In the genomic region with DNA sequence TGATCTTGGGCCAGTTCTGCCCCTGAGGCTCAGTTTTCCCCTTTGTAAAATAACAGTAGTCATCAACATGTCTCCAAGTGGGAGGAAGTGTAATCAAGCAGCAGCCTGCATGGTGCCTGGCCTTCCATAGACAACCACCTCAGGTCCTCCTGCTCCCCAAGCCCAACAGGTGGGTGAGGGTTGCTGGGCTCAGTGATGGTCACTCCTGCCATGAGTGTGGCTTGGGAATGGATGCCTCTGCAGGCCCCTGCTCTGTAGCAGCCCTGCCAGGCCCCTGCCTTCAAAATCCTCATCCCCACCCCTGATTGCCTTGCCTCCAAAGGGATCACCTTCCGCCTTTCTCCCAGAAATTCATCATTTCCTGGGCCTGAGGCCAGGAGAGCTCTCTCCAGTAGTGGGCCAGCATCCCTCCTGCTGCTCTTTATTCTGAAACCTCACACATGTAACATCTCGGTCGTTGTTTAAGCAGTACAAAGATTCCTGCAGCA, we compare ENCODE assay signal across 27 cellular contexts. TPM values are rescaled to one million over a fixed set of nuclear protein-coding genes. Genes with fewer than 3 reads are reported as not detected.
DNase-seq lines count a peak whose midpoint lies in the region; ATAC-seq, FAIRE-seq and TF ChIP-seq lines count a peak whose summit lies in the region.
"Had no signal": no experiment of that assay in that cellular context is flagged by ENCODE, and none has a peak within 500 bp of the region (broad histone marks: within the 10 kb centered on the region; RNA-seq: fewer than 3 reads in every experiment).

No MANE protein-coding gene starts in this region.

- H3K4me2 ChIP-seq in keratinocyte (ENCODE audit: control insufficient read depth, extremely low read depth, insufficient read depth, low read depth, low read length) (peak overlapping the region; percentile 51), skeletal muscle satellite cell (ENCODE audit: low read length) (peak overlapping the region; percentile 25)

- peaks cover 14% of the 10 kb centered on the region for H3K4me1 Mint-ChIP-seq in HFFc6 (ENCODE audit: low read depth)
- H3K4me1 Mint-ChIP-seq in WTC11 = peaks cover 9% of the 10 kb centered on the region
- H3K4me1 Mint-ChIP-seq: activated CD4-positive, alpha-beta T cell treated with anti-CD3 and anti-CD28 coated beads, Interleukin-2, amount 10 ng/mL, durations not matched to agents 7 days and 5 days; naive thymus-derived CD8-positive, alpha-beta T cell had no signal

- dilution Hi-C loops in keratinocyte (cut with MboI; ENCODE audit: extremely low pct_ligation_motif_present, low sequenced_read_pairs) = no loop called here

- TF ChIP-seq CTCF in HFFc6 (IDR thresholded peaks at IDR 0.05) (no peak), keratinocyte (optimal IDR thresholded peaks at IDR 0.05 in 1 of 3, IDR thresholded peaks at IDR 0.05 in 1 of 3, conservative IDR thresholded peaks at IDR 0.05 in 1 of 3; ENCODE audit: extremely low read depth in 1 of 3, insufficient read depth in 2 of 3, low read length in 3 of 3) (no peak), WTC11 (IDR thresholded peaks at IDR 0.05) (no peak)

- H3K4me3 Mint-ChIP-seq in HFFc6 (peak overlapping the region; percentile 53; the same call in 1 of the 2 replicates), WTC11 (no peak overlapping the region)
- H3K4me3 Mint-ChIP-seq: activated CD4-positive, alpha-beta T cell treated with anti-CD3 and anti-CD28 coated beads, Interleukin-2, amount 10 ng/mL, durations not matched to agents 7 days and 5 days; activated naive CD4-positive, alpha-beta T cell treated with anti-CD3 and anti-CD28 coated beads for 36 hours; mesothelial cell of epicardium; naive thymus-derived CD8-positive, alpha-beta T cell; T-helper 2 cell treated with Interferon-gamma antibody and Interleukin-4, amounts not matched to agents 5 μg/mL and 100 μg/mL, for 36 hours; type B pancreatic cell had no signal

- H2AFZ ChIP-seq in keratinocyte (ENCODE audit: control insufficient read depth, low read length) = peak overlapping the region; percentile 27

- H3K9ac ChIP-seq in keratinocyte (ENCODE audit: control insufficient read depth, extremely low read depth, insufficient read depth, low read length) (peak overlapping the region; percentile 59), skeletal muscle satellite cell (ENCODE audit: low read depth, low read length) (no peak overlapping the region)

- H4K20me1 ChIP-seq in keratinocyte (ENCODE audit: control insufficient read depth, extremely low read depth, insufficient read depth, low read length) = no peaks in the 10 kb centered on the region

- H3K4me3 ChIP-seq in SJSA1 (no peak overlapping the region), keratinocyte (ENCODE audit: control insufficient read depth in 2 of 3, extremely low read depth in 1 of 3, insufficient read depth in 2 of 3, low read depth in 1 of 3, low read length in 3 of 3) (peak overlapping the region in 1 of 3 experiments; percentile 4), skeletal muscle satellite cell (ENCODE audit: low read length) (no peak overlapping the region)
- H3K4me3 ChIP-seq: pancreas, right atrium auricular region had no signal

- no peak for DNase-seq in HFFc6
- no peak for DNase-seq in SJSA1 (ENCODE audit: low read depth in 1 of 2, low spot score in 2 of 2)
- no peak for DNase-seq in keratinocyte (ENCODE audit: low read depth, low spot score)
- DNase-seq in anterior cingulate cortex (lab: John Stamatoyannopoulos, UW) = no peak
- DNase-seq in RPMI8226 = no peak
- no peak for DNase-seq in WTC11 (ENCODE audit: low spot score)
- DNase-seq: activated CD4-positive, alpha-beta T cell treated with anti-CD3 and anti-CD28 coated beads, Interleukin-2, amount 10 ng/mL, durations not matched to agents 7 days and 5 days; activated naive CD4-positive, alpha-beta T cell treated with anti-CD3 and anti-CD28 coated beads for 36 hours; activated T-cell treated with anti-CD3 and anti-CD28 coated beads, Interleukin-2, amount 50 U/mL, for 48 hours; AML-193; amygdala; cerebellar nuclear complex; DMS153; KBM-7; NCI-H524 treated with DMSO at 0.1 percent for 48 hours; WERI-Rb-1 had no signal

- POLR2A ChIA-PET in WTC11 (lab: Charles Lee) = no interaction called here

- no peaks in the 10 kb centered on the region for H3K36me3 Mint-ChIP-seq in HFFc6 (ENCODE audit: low read depth)
- no peaks in the 10 kb centered on the region for H3K36me3 Mint-ChIP-seq in WTC11
- H3K36me3 Mint-ChIP-seq: mesothelial cell of epicardium; naive thymus-derived CD8-positive, alpha-beta T cell; type B pancreatic cell had no signal

- ATAC-seq in GM21381 (IDR thresholded peaks at IDR 0.05; ENCODE audit: unreplicated experiment) (no peak), WTC11 (no peak)
- ATAC-seq: left lobe of liver; naive thymus-derived CD8-positive, alpha-beta T cell; pancreas had no signal

- CTCF ChIA-PET in WTC11 (lab: Charles Lee) = interaction anchor here (2.1 kb wide), 1 partner anchor 127 kb away, joined by 5 read pairs; no protein-coding TSS in a partner anchor

- H3K4me1 ChIP-seq in SJSA1 (replicated peaks) (peaks cover 69% of the 10 kb centered on the region), keratinocyte (ENCODE audit: control insufficient read depth, extremely low read depth, insufficient read depth, low read length) (peaks cover 44% of the 10 kb centered on the region), skeletal muscle satellite cell (ENCODE audit: control insufficient read depth, insufficient read depth, low read length) (peaks cover 10% of the 10 kb centered on the region)
- H3K4me1 ChIP-seq: pancreas, right atrium auricular region had no signal

- H3K79me2 ChIP-seq in keratinocyte (ENCODE audit: control insufficient read depth, insufficient read depth, low read length) = no peaks in the 10 kb centered on the region

- H3K27ac Mint-ChIP-seq in HFFc6 (peak overlapping the region; percentile 72; the same call in 1 of the 2 replicates), WTC11 (no peak overlapping the region)
- H3K27ac Mint-ChIP-seq: activated CD4-positive, alpha-beta T cell treated with anti-CD3 and anti-CD28 coated beads, Interleukin-2, amount 10 ng/mL, durations not matched to agents 7 days and 5 days; activated naive CD4-positive, alpha-beta T cell treated with anti-CD3 and anti-CD28 coated beads for 36 hours; mesothelial cell of epicardium; T-helper 2 cell treated with Interferon-gamma antibody and Interleukin-4, amounts not matched to agents 5 μg/mL and 100 μg/mL, for 36 hours; type B pancreatic cell had no signal

- H3K27me3 ChIP-seq in SJSA1 (replicated peaks) = no peaks in the 10 kb centered on the region
- no peaks in the 10 kb centered on the region for H3K27me3 ChIP-seq in keratinocyte (ENCODE audit: control insufficient read depth, extremely low read depth, insufficient read depth, low read length)
- peaks cover 16% of the 10 kb centered on the region for H3K27me3 ChIP-seq in skeletal muscle satellite cell (ENCODE audit: control insufficient read depth, insufficient read depth, low read length)
- H3K27me3 ChIP-seq: pancreas, right atrium auricular region had no signal

- no peak for FAIRE-seq in keratinocyte (lab: Jason Lieb, UNC)
- FAIRE-seq: endothelial cell of umbilical vein, pancreas had no signal

- H3K9me3 Mint-ChIP-seq in HFFc6 = no peaks in the 10 kb centered on the region
- no peaks in the 10 kb centered on the region for H3K9me3 Mint-ChIP-seq in WTC11
- H3K9me3 Mint-ChIP-seq: activated CD4-positive, alpha-beta T cell treated with anti-CD3 and anti-CD28 coated beads, Interleukin-2, amount 10 ng/mL, durations not matched to agents 7 days and 5 days; activated naive CD4-positive, alpha-beta T cell treated with anti-CD3 and anti-CD28 coated beads for 36 hours; mesothelial cell of epicardium; naive thymus-derived CD8-positive, alpha-beta T cell; T-helper 2 cell treated with Interferon-gamma antibody and Interleukin-4, amounts not matched to agents 5 μg/mL and 100 μg/mL, for 36 hours; type B pancreatic cell had no signal

- peaks cover 33% of the 10 kb centered on the region for H3K27me3 Mint-ChIP-seq in HFFc6 (ENCODE audit: insufficient read depth)
- H3K27me3 Mint-ChIP-seq in WTC11 (ENCODE audit: low read depth) = no peaks in the 10 kb centered on the region
- H3K27me3 Mint-ChIP-seq: activated CD4-positive, alpha-beta T cell treated with anti-CD3 and anti-CD28 coated beads, Interleukin-2, amount 10 ng/mL, durations not matched to agents 7 days and 5 days had no signal

- H3K27ac ChIP-seq in SJSA1 (peak overlapping the region; percentile 74), keratinocyte (ENCODE audit: control insufficient read depth, insufficient read depth, low read length) (peak overlapping the region; percentile 86)
- H3K27ac ChIP-seq: pancreas, right atrium auricular region, WERI-Rb-1 had no signal

- no peaks in the 10 kb centered on the region for H3K36me3 ChIP-seq in SJSA1
- H3K36me3 ChIP-seq in keratinocyte (ENCODE audit: control insufficient read depth in 2 of 2, extremely low read depth in 1 of 2, insufficient read depth in 2 of 2, low read length in 2 of 2) = no peaks in the 10 kb centered on the region
- H3K36me3 ChIP-seq in skeletal muscle satellite cell (ENCODE audit: insufficient read depth, low read length) = no peaks in the 10 kb centered on the region
- H3K36me3 ChIP-seq: pancreas, right atrium auricular region, WERI-Rb-1 had no signal

- H3K9me3 ChIP-seq in SJSA1 (replicated peaks) (no peaks in the 10 kb centered on the region), keratinocyte (ENCODE audit: control insufficient read depth, low read depth, low read length) (no peaks in the 10 kb centered on the region), skeletal muscle satellite cell (replicated peaks; ENCODE audit: low read length) (no peaks in the 10 kb centered on the region)
- H3K9me3 ChIP-seq: pancreas, right atrium auricular region had no signal

- no peaks in the 10 kb centered on the region for H3K9me1 ChIP-seq in keratinocyte (ENCODE audit: control insufficient read depth, extremely low read depth, insufficient read depth, low read length)

TF ChIP-seq in WTC11, 78 proteins besides CTCF, POLR2A, EP300 and RAD21 (continues in another document):
- TF ChIP-seq, protein P1, sequence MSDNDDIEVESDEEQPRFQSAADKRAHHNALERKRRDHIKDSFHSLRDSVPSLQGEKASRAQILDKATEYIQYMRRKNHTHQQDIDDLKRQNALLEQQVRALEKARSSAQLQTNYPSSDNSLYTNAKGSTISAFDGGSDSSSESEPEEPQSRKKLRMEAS (CRISPR knock-in tag; IDR thresholded peaks at IDR 0.05) = no peak
- TF ChIP-seq MYBL2 (CRISPR knock-in tag; IDR thresholded peaks at IDR 0.05) = no peak

RNA-seq across cellular contexts. Expression of a gene that starts 59.0 kb away (rescaled TPM):
- not detected for total RNA-seq in HFFc6 (2021; fragmentation: NEBNext Ultra II Directional; extraction: Animal tissue kit (Norgen Biotek cat#: 25700))
- total RNA-seq in SJSA1 (2014; rRNA removed; shearing (Covaris generic)) = not detected in 2 replicates
- not detected in 3 replicates for polyA plus RNA-seq in keratinocyte
- not detected for polyA plus RNA-seq in keratinocyte (2011; ENCODE audit: low read depth)
- polyA plus RNA-seq in keratinocyte (2011; cell fraction: cytosol; rRNA removed) = not detected in 2 replicates
- not detected in 2 replicates for polyA plus RNA-seq in keratinocyte (2011; cell fraction: nucleus; rRNA removed)
- not detected in 2 replicates for polyA plus RNA-seq in keratinocyte (2012; ENCODE audit: low replicate concordance)
- polyA minus RNA-seq in keratinocyte = not detected in 3 replicates
- polyA minus RNA-seq in keratinocyte (2011; cell fraction: cytosol; rRNA and poly(A)+ RNA removed) = not detected
- not detected in 2 replicates for polyA minus RNA-seq in keratinocyte (2011; cell fraction: nucleus; rRNA and poly(A)+ RNA removed)
- not detected in 2 replicates for total RNA-seq in skeletal muscle satellite cell (2012; rRNA removed)
- 0.50 to 0.72 TPM (median 0.50 TPM) in 3 replicates for total RNA-seq in WTC11 (2021)
- total RNA-seq: activated CD4-positive, alpha-beta T cell treated with anti-CD3 and anti-CD28 coated beads, Interleukin-2, amount 10 ng/mL, durations not matched to agents 7 days and 5 days; activated naive CD4-positive, alpha-beta T cell treated with anti-CD3 and anti-CD28 coated beads for 36 hours; endothelial cell of umbilical vein; fibroblast of villous mesenchyme; mesothelial cell of epicardium; naive thymus-derived CD8-positive, alpha-beta T cell had no signal
- polyA plus RNA-seq: endothelial cell of umbilical vein; naive thymus-derived CD8-positive, alpha-beta T cell had no signal
